In genomic region chr14:74762917-74763802, GRCh38 we compare ENCODE assay signal across 1 cellular context.
TF ChIP-seq lines count a peak whose summit lies in the region.

Gene YLPM1, plus strand, starts transcription at chr14:74763316. Its CDS starts 174 bp downstream, at chr14:74763490.

TF ChIP-seq in GM23338, 12 proteins besides CTCF, POLR2A, EP300 and RAD21 (continued from another document):
- TF ChIP-seq ZNF331 (CRISPR knock-in tag; IDR thresholded peaks at IDR 0.05; ENCODE audit: low read depth) (no peak), ZNF462 (CRISPR knock-in tag; IDR thresholded peaks at IDR 0.05) (no peak)
